ENCODE assay signal across 1 cellular context in genomic region chr19:46600393-46601317, GRCh38.
TF ChIP-seq lines count a peak whose summit lies in the region.

No MANE protein-coding gene starts in this region.

TF ChIP-seq in HepG2, 621 proteins besides CTCF, POLR2A, EP300 and RAD21 (continued from another document and continues in another):
- TF ChIP-seq, protein P1, sequence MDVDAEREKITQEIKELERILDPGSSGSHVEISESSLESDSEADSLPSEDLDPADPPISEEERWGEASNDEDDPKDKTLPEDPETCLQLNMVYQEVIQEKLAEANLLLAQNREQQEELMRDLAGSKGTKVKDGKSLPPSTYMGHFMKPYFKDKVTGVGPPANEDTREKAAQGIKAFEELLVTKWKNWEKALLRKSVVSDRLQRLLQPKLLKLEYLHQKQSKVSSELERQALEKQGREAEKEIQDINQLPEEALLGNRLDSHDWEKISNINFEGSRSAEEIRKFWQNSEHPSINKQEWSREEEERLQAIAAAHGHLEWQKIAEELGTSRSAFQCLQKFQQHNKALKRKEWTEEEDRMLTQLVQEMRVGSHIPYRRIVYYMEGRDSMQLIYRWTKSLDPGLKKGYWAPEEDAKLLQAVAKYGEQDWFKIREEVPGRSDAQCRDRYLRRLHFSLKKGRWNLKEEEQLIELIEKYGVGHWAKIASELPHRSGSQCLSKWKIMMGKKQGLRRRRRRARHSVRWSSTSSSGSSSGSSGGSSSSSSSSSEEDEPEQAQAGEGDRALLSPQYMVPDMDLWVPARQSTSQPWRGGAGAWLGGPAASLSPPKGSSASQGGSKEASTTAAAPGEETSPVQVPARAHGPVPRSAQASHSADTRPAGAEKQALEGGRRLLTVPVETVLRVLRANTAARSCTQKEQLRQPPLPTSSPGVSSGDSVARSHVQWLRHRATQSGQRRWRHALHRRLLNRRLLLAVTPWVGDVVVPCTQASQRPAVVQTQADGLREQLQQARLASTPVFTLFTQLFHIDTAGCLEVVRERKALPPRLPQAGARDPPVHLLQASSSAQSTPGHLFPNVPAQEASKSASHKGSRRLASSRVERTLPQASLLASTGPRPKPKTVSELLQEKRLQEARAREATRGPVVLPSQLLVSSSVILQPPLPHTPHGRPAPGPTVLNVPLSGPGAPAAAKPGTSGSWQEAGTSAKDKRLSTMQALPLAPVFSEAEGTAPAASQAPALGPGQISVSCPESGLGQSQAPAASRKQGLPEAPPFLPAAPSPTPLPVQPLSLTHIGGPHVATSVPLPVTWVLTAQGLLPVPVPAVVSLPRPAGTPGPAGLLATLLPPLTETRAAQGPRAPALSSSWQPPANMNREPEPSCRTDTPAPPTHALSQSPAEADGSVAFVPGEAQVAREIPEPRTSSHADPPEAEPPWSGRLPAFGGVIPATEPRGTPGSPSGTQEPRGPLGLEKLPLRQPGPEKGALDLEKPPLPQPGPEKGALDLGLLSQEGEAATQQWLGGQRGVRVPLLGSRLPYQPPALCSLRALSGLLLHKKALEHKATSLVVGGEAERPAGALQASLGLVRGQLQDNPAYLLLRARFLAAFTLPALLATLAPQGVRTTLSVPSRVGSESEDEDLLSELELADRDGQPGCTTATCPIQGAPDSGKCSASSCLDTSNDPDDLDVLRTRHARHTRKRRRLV (CRISPR knock-in tag; IDR thresholded peaks at IDR 0.05): no peak
- TF ChIP-seq SYNCRIP (IDR thresholded peaks at IDR 0.05; ENCODE audit: insufficient read depth, low read depth, low read length) (no peak), ZC3H4 (CRISPR knock-in tag; IDR thresholded peaks at IDR 0.05; ENCODE audit: borderline replicate concordance) (no peak), ONECUT2 (CRISPR knock-in tag; IDR thresholded peaks at IDR 0.05) (no peak), GTF2F1 (IDR thresholded peaks at IDR 0.05; ENCODE audit: low read length) (no peak), KLF15 (CRISPR knock-in tag; IDR thresholded peaks at IDR 0.05; ENCODE audit: borderline replicate concordance) (no peak), ZNF792 (CRISPR knock-in tag; IDR thresholded peaks at IDR 0.05) (no peak), SMARCC2 (IDR thresholded peaks at IDR 0.05) (no peak), ZNF878 (CRISPR knock-in tag; IDR thresholded peaks at IDR 0.05) (no peak), FOXA1 (IDR thresholded peaks at IDR 0.05) (no peak), FOXA1 (CRISPR knock-in tag; IDR thresholded peaks at IDR 0.05) (peak; percentile 40; the same call in 1 of the 2 replicates), ZNF577 (CRISPR knock-in tag; IDR thresholded peaks at IDR 0.05; ENCODE audit: borderline replicate concordance, low read depth) (no peak), HNRNPL (IDR thresholded peaks at IDR 0.05; ENCODE audit: low read depth, low read length) (no peak), ZSCAN29 (CRISPR knock-in tag; conservative IDR thresholded peaks at IDR 0.05) (no peak), GABPB1 (CRISPR knock-in tag; IDR thresholded peaks at IDR 0.05) (peak; percentile 87), SRSF4 (IDR thresholded peaks at IDR 0.05; ENCODE audit: low read depth, low read length, poor library complexity, severe bottlenecking) (no peak), GATAD2A (CRISPR knock-in tag; IDR thresholded peaks at IDR 0.05) (peak; percentile 61; the same call in 1 of the 2 replicates), HDAC1 (CRISPR knock-in tag; IDR thresholded peaks at IDR 0.05) (peak; percentile 65; the same call in 1 of the 2 replicates), XBP1 (CRISPR knock-in tag; IDR thresholded peaks at IDR 0.05) (no peak), ARHGAP35 (CRISPR knock-in tag; IDR thresholded peaks at IDR 0.05; ENCODE audit: borderline replicate concordance) (peak; percentile 37; the same call in 1 of the 2 replicates), NRL (CRISPR knock-in tag; IDR thresholded peaks at IDR 0.05; ENCODE audit: borderline replicate concordance) (peak; percentile 55; the same call in 1 of the 2 replicates), CENPT (CRISPR knock-in tag; IDR thresholded peaks at IDR 0.05; ENCODE audit: low read depth) (no peak), ZNF276 (CRISPR knock-in tag; IDR thresholded peaks at IDR 0.05; ENCODE audit: low read depth) (no peak; the same call in 1 of the 2 replicates), NFYB (CRISPR knock-in tag; IDR thresholded peaks at IDR 0.05) (peak; percentile 98), MIER2 (CRISPR knock-in tag; IDR thresholded peaks at IDR 0.05) (no peak; the same call in 1 of the 2 replicates), PAF1 (CRISPR knock-in tag; IDR thresholded peaks at IDR 0.05) (no peak), ZKSCAN8 (CRISPR knock-in tag; IDR thresholded peaks at IDR 0.05; ENCODE audit: borderline replicate concordance) (peak; percentile 100), MBNL3 (CRISPR knock-in tag; conservative IDR thresholded peaks at IDR 0.05) (0 out of 2 replicates have a peak, but pooled peaks have one; percentile 38), ZNF713 (CRISPR knock-in tag; IDR thresholded peaks at IDR 0.05) (no peak), ZNF746 (CRISPR knock-in tag; IDR thresholded peaks at IDR 0.05) (0 out of 2 replicates have a peak, but pooled peaks have one; percentile 81), ZNF670 (CRISPR knock-in tag; IDR thresholded peaks at IDR 0.05; ENCODE audit: borderline replicate concordance) (peak; percentile 82), HOXA7 (CRISPR knock-in tag; IDR thresholded peaks at IDR 0.05) (no peak)
- TF ChIP-seq, protein P2, sequence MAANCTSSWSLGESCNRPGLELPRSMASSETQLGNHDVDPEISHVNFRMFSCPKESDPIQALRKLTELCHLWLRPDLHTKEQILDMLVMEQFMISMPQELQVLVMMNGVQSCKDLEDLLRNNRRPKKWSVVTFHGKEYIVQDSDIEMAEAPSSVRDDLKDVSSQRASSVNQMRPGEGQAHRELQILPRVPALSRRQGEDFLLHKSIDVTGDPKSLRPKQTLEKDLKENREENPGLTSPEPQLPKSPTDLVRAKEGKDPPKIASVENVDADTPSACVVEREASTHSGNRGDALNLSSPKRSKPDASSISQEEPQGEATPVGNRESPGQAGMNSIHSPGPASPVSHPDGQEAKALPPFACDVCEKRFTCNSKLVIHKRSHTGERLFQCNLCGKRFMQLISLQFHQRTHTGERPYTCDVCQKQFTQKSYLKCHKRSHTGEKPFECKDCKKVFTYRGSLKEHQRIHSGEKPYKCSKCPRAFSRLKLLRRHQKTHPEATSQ (CRISPR knock-in tag; IDR thresholded peaks at IDR 0.05; ENCODE audit: borderline replicate concordance): 0 out of 2 replicates have a peak, but pooled peaks have one; percentile 40
- TF ChIP-seq, protein P3, sequence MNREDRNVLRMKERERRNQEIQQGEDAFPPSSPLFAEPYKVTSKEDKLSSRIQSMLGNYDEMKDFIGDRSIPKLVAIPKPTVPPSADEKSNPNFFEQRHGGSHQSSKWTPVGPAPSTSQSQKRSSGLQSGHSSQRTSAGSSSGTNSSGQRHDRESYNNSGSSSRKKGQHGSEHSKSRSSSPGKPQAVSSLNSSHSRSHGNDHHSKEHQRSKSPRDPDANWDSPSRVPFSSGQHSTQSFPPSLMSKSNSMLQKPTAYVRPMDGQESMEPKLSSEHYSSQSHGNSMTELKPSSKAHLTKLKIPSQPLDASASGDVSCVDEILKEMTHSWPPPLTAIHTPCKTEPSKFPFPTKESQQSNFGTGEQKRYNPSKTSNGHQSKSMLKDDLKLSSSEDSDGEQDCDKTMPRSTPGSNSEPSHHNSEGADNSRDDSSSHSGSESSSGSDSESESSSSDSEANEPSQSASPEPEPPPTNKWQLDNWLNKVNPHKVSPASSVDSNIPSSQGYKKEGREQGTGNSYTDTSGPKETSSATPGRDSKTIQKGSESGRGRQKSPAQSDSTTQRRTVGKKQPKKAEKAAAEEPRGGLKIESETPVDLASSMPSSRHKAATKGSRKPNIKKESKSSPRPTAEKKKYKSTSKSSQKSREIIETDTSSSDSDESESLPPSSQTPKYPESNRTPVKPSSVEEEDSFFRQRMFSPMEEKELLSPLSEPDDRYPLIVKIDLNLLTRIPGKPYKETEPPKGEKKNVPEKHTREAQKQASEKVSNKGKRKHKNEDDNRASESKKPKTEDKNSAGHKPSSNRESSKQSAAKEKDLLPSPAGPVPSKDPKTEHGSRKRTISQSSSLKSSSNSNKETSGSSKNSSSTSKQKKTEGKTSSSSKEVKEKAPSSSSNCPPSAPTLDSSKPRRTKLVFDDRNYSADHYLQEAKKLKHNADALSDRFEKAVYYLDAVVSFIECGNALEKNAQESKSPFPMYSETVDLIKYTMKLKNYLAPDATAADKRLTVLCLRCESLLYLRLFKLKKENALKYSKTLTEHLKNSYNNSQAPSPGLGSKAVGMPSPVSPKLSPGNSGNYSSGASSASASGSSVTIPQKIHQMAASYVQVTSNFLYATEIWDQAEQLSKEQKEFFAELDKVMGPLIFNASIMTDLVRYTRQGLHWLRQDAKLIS (CRISPR knock-in tag; IDR thresholded peaks at IDR 0.05): 0 out of 2 replicates have a peak, but pooled peaks have one; percentile 43
- TF ChIP-seq, protein P4, sequence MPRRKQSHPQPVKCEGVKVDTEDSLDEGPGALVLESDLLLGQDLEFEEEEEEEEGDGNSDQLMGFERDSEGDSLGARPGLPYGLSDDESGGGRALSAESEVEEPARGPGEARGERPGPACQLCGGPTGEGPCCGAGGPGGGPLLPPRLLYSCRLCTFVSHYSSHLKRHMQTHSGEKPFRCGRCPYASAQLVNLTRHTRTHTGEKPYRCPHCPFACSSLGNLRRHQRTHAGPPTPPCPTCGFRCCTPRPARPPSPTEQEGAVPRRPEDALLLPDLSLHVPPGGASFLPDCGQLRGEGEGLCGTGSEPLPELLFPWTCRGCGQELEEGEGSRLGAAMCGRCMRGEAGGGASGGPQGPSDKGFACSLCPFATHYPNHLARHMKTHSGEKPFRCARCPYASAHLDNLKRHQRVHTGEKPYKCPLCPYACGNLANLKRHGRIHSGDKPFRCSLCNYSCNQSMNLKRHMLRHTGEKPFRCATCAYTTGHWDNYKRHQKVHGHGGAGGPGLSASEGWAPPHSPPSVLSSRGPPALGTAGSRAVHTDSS (CRISPR knock-in tag; conservative IDR thresholded peaks at IDR 0.05): 0 out of 2 replicates have a peak, but pooled peaks have one; percentile 46
- TF ChIP-seq, protein P5, sequence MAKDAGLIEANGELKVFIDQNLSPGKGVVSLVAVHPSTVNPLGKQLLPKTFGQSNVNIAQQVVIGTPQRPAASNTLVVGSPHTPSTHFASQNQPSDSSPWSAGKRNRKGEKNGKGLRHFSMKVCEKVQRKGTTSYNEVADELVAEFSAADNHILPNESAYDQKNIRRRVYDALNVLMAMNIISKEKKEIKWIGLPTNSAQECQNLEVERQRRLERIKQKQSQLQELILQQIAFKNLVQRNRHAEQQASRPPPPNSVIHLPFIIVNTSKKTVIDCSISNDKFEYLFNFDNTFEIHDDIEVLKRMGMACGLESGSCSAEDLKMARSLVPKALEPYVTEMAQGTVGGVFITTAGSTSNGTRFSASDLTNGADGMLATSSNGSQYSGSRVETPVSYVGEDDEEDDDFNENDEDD (CRISPR knock-in tag; IDR thresholded peaks at IDR 0.05; ENCODE audit: borderline replicate concordance): peak; percentile 71; the same call in 1 of the 2 replicates
- TF ChIP-seq, protein P6, sequence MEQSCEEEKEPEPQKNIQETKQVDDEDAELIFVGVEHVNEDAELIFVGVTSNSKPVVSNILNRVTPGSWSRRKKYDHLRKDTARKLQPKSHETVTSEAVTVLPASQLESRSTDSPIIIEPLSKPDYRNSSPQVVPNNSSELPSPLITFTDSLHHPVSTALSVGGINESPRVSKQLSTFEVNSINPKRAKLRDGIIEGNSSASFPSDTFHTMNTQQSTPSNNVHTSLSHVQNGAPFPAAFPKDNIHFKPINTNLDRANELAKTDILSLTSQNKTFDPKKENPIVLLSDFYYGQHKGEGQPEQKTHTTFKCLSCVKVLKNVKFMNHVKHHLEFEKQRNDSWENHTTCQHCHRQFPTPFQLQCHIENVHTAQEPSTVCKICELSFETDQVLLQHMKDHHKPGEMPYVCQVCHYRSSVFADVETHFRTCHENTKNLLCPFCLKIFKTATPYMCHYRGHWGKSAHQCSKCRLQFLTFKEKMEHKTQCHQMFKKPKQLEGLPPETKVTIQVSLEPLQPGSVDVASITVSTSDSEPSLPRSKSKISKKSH (CRISPR knock-in tag; IDR thresholded peaks at IDR 0.05; ENCODE audit: borderline replicate concordance): peak; percentile 53; the same call in 1 of the 2 replicates
- TF ChIP-seq, protein P7, sequence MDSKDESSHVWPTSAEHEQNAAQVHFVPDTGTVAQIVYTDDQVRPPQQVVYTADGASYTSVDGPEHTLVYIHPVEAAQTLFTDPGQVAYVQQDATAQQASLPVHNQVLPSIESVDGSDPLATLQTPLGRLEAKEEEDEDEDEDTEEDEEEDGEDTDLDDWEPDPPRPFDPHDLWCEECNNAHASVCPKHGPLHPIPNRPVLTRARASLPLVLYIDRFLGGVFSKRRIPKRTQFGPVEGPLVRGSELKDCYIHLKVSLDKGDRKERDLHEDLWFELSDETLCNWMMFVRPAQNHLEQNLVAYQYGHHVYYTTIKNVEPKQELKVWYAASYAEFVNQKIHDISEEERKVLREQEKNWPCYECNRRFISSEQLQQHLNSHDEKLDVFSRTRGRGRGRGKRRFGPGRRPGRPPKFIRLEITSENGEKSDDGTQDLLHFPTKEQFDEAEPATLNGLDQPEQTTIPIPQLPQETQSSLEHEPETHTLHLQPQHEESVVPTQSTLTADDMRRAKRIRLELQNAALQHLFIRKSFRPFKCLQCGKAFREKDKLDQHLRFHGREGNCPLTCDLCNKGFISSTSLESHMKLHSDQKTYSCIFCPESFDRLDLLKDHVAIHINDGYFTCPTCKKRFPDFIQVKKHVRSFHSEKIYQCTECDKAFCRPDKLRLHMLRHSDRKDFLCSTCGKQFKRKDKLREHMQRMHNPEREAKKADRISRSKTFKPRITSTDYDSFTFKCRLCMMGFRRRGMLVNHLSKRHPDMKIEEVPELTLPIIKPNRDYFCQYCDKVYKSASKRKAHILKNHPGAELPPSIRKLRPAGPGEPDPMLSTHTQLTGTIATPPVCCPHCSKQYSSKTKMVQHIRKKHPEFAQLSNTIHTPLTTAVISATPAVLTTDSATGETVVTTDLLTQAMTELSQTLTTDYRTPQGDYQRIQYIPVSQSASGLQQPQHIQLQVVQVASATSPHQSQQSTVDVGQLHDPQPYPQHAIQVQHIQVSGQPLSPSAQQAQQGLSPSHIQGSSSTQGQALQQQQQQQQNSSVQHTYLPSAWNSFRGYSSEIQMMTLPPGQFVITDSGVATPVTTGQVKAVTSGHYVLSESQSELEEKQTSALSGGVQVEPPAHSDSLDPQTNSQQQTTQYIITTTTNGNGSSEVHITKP (CRISPR knock-in tag; IDR thresholded peaks at IDR 0.05; ENCODE audit: low read depth): peak; percentile 99
- TF ChIP-seq, protein P8, sequence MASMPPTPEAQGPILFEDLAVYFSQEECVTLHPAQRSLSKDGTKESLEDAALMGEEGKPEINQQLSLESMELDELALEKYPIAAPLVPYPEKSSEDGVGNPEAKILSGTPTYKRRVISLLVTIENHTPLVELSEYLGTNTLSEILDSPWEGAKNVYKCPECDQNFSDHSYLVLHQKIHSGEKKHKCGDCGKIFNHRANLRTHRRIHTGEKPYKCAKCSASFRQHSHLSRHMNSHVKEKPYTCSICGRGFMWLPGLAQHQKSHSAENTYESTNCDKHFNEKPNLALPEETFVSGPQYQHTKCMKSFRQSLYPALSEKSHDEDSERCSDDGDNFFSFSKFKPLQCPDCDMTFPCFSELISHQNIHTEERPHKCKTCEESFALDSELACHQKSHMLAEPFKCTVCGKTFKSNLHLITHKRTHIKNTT (CRISPR knock-in tag; IDR thresholded peaks at IDR 0.05): no peak
